In the genomic region with DNA sequence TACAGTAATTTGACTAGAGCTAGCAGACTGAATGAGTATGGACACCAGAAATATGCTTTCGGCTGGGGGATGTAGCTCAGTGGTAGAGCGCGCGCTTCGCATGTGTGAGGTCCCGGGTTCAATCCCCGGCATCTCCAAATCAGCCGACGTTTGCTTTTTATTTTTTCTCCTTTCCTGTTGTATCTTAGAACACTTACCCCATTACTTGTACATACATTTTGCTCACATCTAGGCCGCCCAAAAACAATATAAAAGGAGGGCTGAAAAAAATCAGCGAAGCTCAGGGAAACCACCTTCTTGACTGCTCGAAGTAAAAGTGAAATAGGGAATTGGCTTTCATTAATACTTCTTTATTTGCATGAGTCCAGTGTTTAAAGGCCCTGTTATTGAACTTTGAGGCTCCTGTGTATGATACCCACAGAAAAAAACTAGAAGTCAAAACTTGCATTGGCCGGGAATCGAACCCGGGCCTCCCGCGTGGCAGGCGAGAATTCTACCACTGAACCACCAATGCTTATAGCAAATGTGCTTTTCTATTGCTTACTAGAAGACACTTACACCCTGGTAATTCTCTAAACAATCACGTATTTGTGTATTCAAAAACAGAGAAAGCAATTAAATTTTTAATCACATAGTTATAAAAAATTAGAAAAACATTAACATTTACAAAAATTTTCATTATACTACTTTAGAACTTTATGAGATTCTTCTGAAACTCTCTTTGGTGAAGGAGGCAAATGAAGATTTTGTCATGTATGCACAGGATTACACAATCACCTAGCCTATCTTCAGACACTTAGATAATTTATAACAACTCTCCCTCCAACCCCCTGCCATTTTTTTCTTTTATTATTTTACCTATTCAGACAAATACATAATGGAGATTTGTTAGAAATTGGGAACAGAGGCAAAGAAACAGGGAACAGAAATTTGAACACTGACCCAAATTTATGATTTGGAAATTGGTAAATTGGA, we compare ENCODE assay signal across 8 cellular contexts.
DNase-seq lines count a peak whose midpoint lies in the region; ATAC-seq, FAIRE-seq and TF ChIP-seq lines count a peak whose summit lies in the region.

No MANE protein-coding gene starts in this region.

- DNase-seq in NCI-H1930 (lab: John Stamatoyannopoulos, UW) (peak; percentile 78 to 79), T-helper 9 cell (peak; percentile 70), astrocyte of the cerebellum (ENCODE audit: low read depth) (peak; percentile 72), hepatic stellate cell (ENCODE audit: low spot score) (peak; percentile 53), putamen (ENCODE audit: low spot score) (peak; percentile 90), urothelium cell line (ENCODE audit: low spot score) (peak; percentile 49)

- in situ Hi-C loops in astrocyte of the cerebellum (cut with HindIII; ENCODE audit: low sequenced_read_pairs): no loop called here

- ATAC-seq in GM18498 (IDR thresholded peaks at IDR 0.05; ENCODE audit: unreplicated experiment) (peak; percentile 70), HG02970 (IDR thresholded peaks at IDR 0.05; ENCODE audit: low FRiP score, unreplicated experiment) (peak; percentile 64)

- no peak for TF ChIP-seq CTCF in astrocyte of the cerebellum (IDR thresholded peaks at IDR 0.05; ENCODE audit: low read depth, low read length, missing control alignments)

- peak overlapping the region; percentile 60 for H3K4me3 ChIP-seq in astrocyte of the cerebellum (ENCODE audit: low read depth, low read length)

- FAIRE-seq in urothelium cell line (lab: Jason Lieb, UNC): no peak

Comparison
In these comparisons a context has a peak if more than half of its experiments do, and no peak if none do; other contexts are left out.
1. Peak in every context shown above with its lines: DNase-seq, ATAC-seq and H3K4me3 ChIP-seq.